Comparison of ENCODE assay signal across 22 cellular contexts in the genomic region with DNA sequence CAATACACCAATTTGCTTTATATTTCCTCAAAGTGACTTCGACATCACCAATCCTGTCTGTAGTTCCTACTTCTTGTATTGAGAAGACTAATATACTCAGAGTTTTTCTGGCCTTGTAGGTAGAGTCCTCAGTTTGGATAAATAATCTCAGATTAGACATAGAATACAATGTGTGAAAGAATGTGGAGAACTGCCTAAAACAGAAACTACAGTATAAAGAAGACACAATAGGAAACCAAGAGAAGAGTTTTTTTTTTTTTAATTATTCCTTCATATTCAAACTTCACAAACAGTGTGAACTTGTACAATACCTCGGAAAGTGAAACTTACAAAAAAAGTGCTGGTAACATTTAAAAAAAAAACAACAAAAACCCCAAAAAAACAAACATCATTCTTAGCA. TPM values are rescaled to one million over a fixed set of nuclear protein-coding genes. Genes with fewer than 3 reads are reported as not detected.
"Had no signal": no experiment of that assay in that cellular context is flagged by ENCODE, and none has a peak within 500 bp of the region (broad histone marks: within the 10 kb centered on the region; RNA-seq: fewer than 3 reads in every experiment).

No MANE protein-coding gene starts in this region.

- H3K27me3 ChIP-seq: gastrocnemius medialis, heart left ventricle, neural progenitor cell, right lobe of liver had no signal

- H3K27ac ChIP-seq: gastrocnemius medialis, lower lobe of right lung, neural progenitor cell, right lobe of liver, thoracic aorta had no signal

- H3K27ac Mint-ChIP-seq: endodermal cell, neural progenitor cell had no signal

- H3K4me3 Mint-ChIP-seq: endodermal cell, neural progenitor cell had no signal

- H3K9me3 ChIP-seq: gastrocnemius medialis, heart left ventricle, lower lobe of right lung, right lobe of liver, thoracic aorta had no signal

- H3K4me1 ChIP-seq: gastrocnemius medialis, heart left ventricle, lower lobe of right lung, right lobe of liver had no signal

- H3K36me3 Mint-ChIP-seq: neural progenitor cell had no signal

- ATAC-seq: gastrocnemius medialis, heart left ventricle, left colon, lower lobe of right lung, right lobe of liver had no signal

- DNase-seq: activated CD4-positive, CD25-positive, alpha-beta regulatory T cell; activated CD8-positive, alpha-beta memory T cell treated with anti-CD3 and anti-CD28 coated beads, Interleukin-2, amount 50 U/mL, for 48 hours; activated effector memory CD4-positive, alpha-beta T cell treated with Interleukin-2 at 50 U/mL for 16 hours; endodermal cell; erythroblast; gastrocnemius medialis; heart left ventricle; left colon; lower lobe of right lung; midbrain; right lobe of liver; stimulated activated CD4-positive, alpha-beta T cell treated with anti-CD3 and anti-CD28 coated beads, Interleukin-4, amount 100 ng/mL, for 4 hours; stimulated activated CD8-positive, alpha-beta memory T cell treated with anti-CD3 and anti-CD28 coated beads, Interleukin-4, amount 100 ng/mL, for 48 hours had no signal

- H3K36me3 ChIP-seq: gastrocnemius medialis, lower lobe of right lung, neural progenitor cell, right lobe of liver, thoracic aorta had no signal

- H3K4me3 ChIP-seq: gastrocnemius medialis, heart left ventricle, lower lobe of right lung, neural progenitor cell, right lobe of liver, smooth muscle cell, thoracic aorta had no signal

- H3K9me3 Mint-ChIP-seq: endodermal cell, neural progenitor cell had no signal

RNA-seq across cellular contexts. Expression of a gene that starts 20.4 kb away (rescaled TPM):
- total RNA-seq: astrocyte, bronchial epithelial cell, dermis microvascular lymphatic vessel endothelial cell, endodermal cell, gastrocnemius medialis, myocyte, osteocyte, pulmonary artery endothelial cell, smooth muscle cell had no signal
